Comparison of ENCODE assay signal across 8 cellular contexts in genomic region chr2:218671077-218671653, GRCh38. TPM values are rescaled to one million over a fixed set of nuclear protein-coding genes. Genes with fewer than 3 reads are reported as not detected.
DNase-seq lines count a peak whose midpoint lies in the region; ATAC-seq, FAIRE-seq and TF ChIP-seq lines count a peak whose summit lies in the region.

No MANE protein-coding gene starts in this region.

- no peaks in the 10 kb centered on the region for H3K9me3 Mint-ChIP-seq in HFFc6
- no peaks in the 10 kb centered on the region for H3K9me3 Mint-ChIP-seq in activated T-helper 2 cell treated with anti-CD3 and anti-CD28 coated beads, Interferon-gamma antibody, Interleukin-2, Interleukin-4, amounts not matched to agents 10 μg/mL and 5 μg/mL and 100 μg/mL, durations not matched to agents 14 hours and 24 hours and 36 hours

- H3K27ac Mint-ChIP-seq in HFFc6 = peak overlapping the region; percentile 97
- peak overlapping the region; percentile 86 for H3K27ac Mint-ChIP-seq in activated T-helper 2 cell treated with anti-CD3 and anti-CD28 coated beads, Interferon-gamma antibody, Interleukin-2, Interleukin-4, amounts not matched to agents 10 μg/mL and 5 μg/mL and 100 μg/mL, durations not matched to agents 14 hours and 24 hours and 36 hours

- intact Hi-C loops in activated T-helper 2 cell treated with anti-CD3 and anti-CD28 coated beads, Interferon-gamma antibody, Interleukin-2, Interleukin-4, amounts not matched to agents 10 μg/mL and 5 μg/mL and 100 μg/mL, durations not matched to agents 14 hours and 24 hours and 36 hours (cut with micrococcal nuclease) = loop anchor here (1.0 to 5.0 kb wide), 3 partner anchors 12 to 176 kb away; partner anchors contain the start of genes BCS1L, CNOT9, USP37 and ZNF142
- intact Hi-C loops in kidney (cut with DNase I) = no loop called here
- intact Hi-C loops in testis (cut with DNase I; ENCODE audit: low total_unique reads) = no loop called here

- no peaks in the 10 kb centered on the region; the same call in none of the 2 replicates for H3K27me3 Mint-ChIP-seq in HFFc6 (ENCODE audit: insufficient read depth)
- no peaks in the 10 kb centered on the region for H3K27me3 Mint-ChIP-seq in activated T-helper 2 cell treated with anti-CD3 and anti-CD28 coated beads, Interferon-gamma antibody, Interleukin-2, Interleukin-4, amounts not matched to agents 10 μg/mL and 5 μg/mL and 100 μg/mL, durations not matched to agents 14 hours and 24 hours and 36 hours (ENCODE audit: low read depth)

- peak overlapping the region; percentile 98 for H3K4me2 ChIP-seq in BLaER1

- TF ChIP-seq CTCF in HFFc6 (IDR thresholded peaks at IDR 0.05) (no peak), kidney (IDR thresholded peaks at IDR 0.05; ENCODE audit: borderline replicate concordance, extremely low read depth, insufficient read depth) (no peak), testis (IDR thresholded peaks at IDR 0.05) (no peak)

- H3K27me3 ChIP-seq in BLaER1 (no peaks in the 10 kb centered on the region), testis (no peaks in the 10 kb centered on the region)

- H4K20me1 ChIP-seq in BLaER1 = no peaks in the 10 kb centered on the region

- peaks cover 25% of the 10 kb centered on the region for H3K4me1 Mint-ChIP-seq in HFFc6 (ENCODE audit: low read depth)
- H3K4me1 Mint-ChIP-seq in activated T-helper 2 cell treated with anti-CD3 and anti-CD28 coated beads, Interferon-gamma antibody, Interleukin-2, Interleukin-4, amounts not matched to agents 10 μg/mL and 5 μg/mL and 100 μg/mL, durations not matched to agents 14 hours and 24 hours and 36 hours (ENCODE audit: low read depth) = peaks cover 21% of the 10 kb centered on the region

- H3K9ac ChIP-seq in BLaER1 (peak overlapping the region; percentile 82), kidney (ENCODE audit: low read length in 2 of 2) (peak overlapping the region; percentile 85 to 86)

- H3K27ac ChIP-seq in BLaER1 (peak overlapping the region; percentile 76), kidney (ENCODE audit: low read depth in 2 of 2, low read length in 2 of 2) (peak overlapping the region in 1 of 2 donors; percentile 69), testis (peak overlapping the region in 1 of 2 donors; percentile 75)

- H3K4me3 ChIP-seq in BLaER1 (peak overlapping the region; percentile 93), kidney (ENCODE audit: low read length in 2 of 2) (peak overlapping the region; percentile 89 to 94), testis (peak overlapping the region; percentile 73 to 91)

- H3K4me1 ChIP-seq in BLaER1 (peaks cover 18% of the 10 kb centered on the region), kidney (ENCODE audit: control insufficient read depth in 1 of 2, insufficient read depth in 1 of 2, low read depth in 1 of 2, low read length in 2 of 2) (peaks cover 0 to 10% of the 10 kb centered on the region in 2 donors), testis (no peaks in the 10 kb centered on the region)

- no peak for TF ChIP-seq POLR2A in testis (IDR thresholded peaks at IDR 0.05)

- FAIRE-seq in kidney (lab: Jason Lieb, UNC) = no peak

- WGBS in testis, 2 donors = 22 to 32% methylated on average over 12 of the region's 12 CpGs

- peak overlapping the region; percentile 99 for H3K4me3 Mint-ChIP-seq in HFFc6
- H3K4me3 Mint-ChIP-seq in activated T-helper 2 cell treated with anti-CD3 and anti-CD28 coated beads, Interferon-gamma antibody, Interleukin-2, Interleukin-4, amounts not matched to agents 10 μg/mL and 5 μg/mL and 100 μg/mL, durations not matched to agents 14 hours and 24 hours and 36 hours (ENCODE audit: low read depth) = peak overlapping the region; percentile 92

- H3K9me3 ChIP-seq in BLaER1 (no peaks in the 10 kb centered on the region), kidney (ENCODE audit: control insufficient read depth in 1 of 2, low read length in 2 of 2) (no peaks in the 10 kb centered on the region), testis (no peaks in the 10 kb centered on the region)

- no peak for ATAC-seq in HG02798 (IDR thresholded peaks at IDR 0.05; ENCODE audit: poor library complexity, unreplicated experiment)

- DNase-seq in HFFc6 (peak; percentile 17), kidney (no peak), testis (no peak), ureter (ENCODE audit: low spot score) (no peak)
- no peak for DNase-seq in activated T-helper 2 cell treated with anti-CD3 and anti-CD28 coated beads, Interferon-gamma antibody, Interleukin-2, Interleukin-4, amounts not matched to agents 10 μg/mL and 5 μg/mL and 100 μg/mL, durations not matched to agents 14 hours and 24 hours and 36 hours (ENCODE audit: low spot score)
- DNase-seq in effector CD4-positive, alpha-beta T cell = no peak

- H3K36me3 ChIP-seq in BLaER1 (peaks cover 31% of the 10 kb centered on the region), kidney (ENCODE audit: control insufficient read depth in 1 of 2, insufficient read depth in 2 of 2, low read length in 2 of 2) (peaks cover 8 to 18% of the 10 kb centered on the region in 2 donors), testis (ENCODE audit: low read depth, missing control alignments) (no peaks in the 10 kb centered on the region)

- peaks cover 8% of the 10 kb centered on the region for H3K36me3 Mint-ChIP-seq in HFFc6 (ENCODE audit: low read depth)
- H3K36me3 Mint-ChIP-seq in activated T-helper 2 cell treated with anti-CD3 and anti-CD28 coated beads, Interferon-gamma antibody, Interleukin-2, Interleukin-4, amounts not matched to agents 10 μg/mL and 5 μg/mL and 100 μg/mL, durations not matched to agents 14 hours and 24 hours and 36 hours (ENCODE audit: low read depth) = peaks cover 13% of the 10 kb centered on the region

RNA-seq across cellular contexts. Expression of gene RNF25, which starts 0.6 kb away (rescaled TPM):
- total RNA-seq in HFFc6 (2021; fragmentation: NEBNext Ultra II Directional; extraction: Animal tissue kit (Norgen Biotek cat#: 25700)) = 10 to 100 TPM; 32.7 to 47.9 (median 39.2) TPM
- total RNA-seq in activated T-helper 2 cell treated with anti-CD3 and anti-CD28 coated beads, Interferon-gamma antibody, Interleukin-2, Interleukin-4, amounts not matched to agents 10 μg/mL and 5 μg/mL and 100 μg/mL, durations not matched to agents 14 hours and 24 hours and 36 hours = 21.6 and 25.8 TPM in 2 replicates
- total RNA-seq in kidney (30.2 TPM), testis (10 to 100 TPM; 26.0 to 36.0 TPM), ureter (33.7 TPM)
- polyA plus RNA-seq in kidney (ENCODE audit: insufficient read depth, low read depth, low replicate concordance) (27.8 TPM), testis (ENCODE audit: insufficient read depth, low read depth, low replicate concordance) (57.8 TPM)

RNA-seq across cellular contexts. Expression of gene STK36, which starts 0.7 kb away (rescaled TPM):
- total RNA-seq in HFFc6 (2021; fragmentation: NEBNext Ultra II Directional; extraction: Animal tissue kit (Norgen Biotek cat#: 25700)) = 10 to 100 TPM; 20.0 to 31.0 (median 23.8) TPM
- 14.4 and 17.9 TPM in 2 replicates for total RNA-seq in activated T-helper 2 cell treated with anti-CD3 and anti-CD28 coated beads, Interferon-gamma antibody, Interleukin-2, Interleukin-4, amounts not matched to agents 10 μg/mL and 5 μg/mL and 100 μg/mL, durations not matched to agents 14 hours and 24 hours and 36 hours
- total RNA-seq in kidney (53.7 TPM), testis (100 to 1,000 TPM; 168 to 186 TPM), ureter (55.4 TPM)
- polyA plus RNA-seq in kidney (ENCODE audit: insufficient read depth, low read depth, low replicate concordance) (18.5 TPM), testis (ENCODE audit: insufficient read depth, low read depth, low replicate concordance) (153 TPM)

RNA-seq across cellular contexts. Expression of gene BCS1L, which starts 11.7 kb away (rescaled TPM):
- 10 to 100 TPM; 32.9 to 43.5 (median 35.8) TPM for total RNA-seq in HFFc6 (2021; fragmentation: NEBNext Ultra II Directional; extraction: Animal tissue kit (Norgen Biotek cat#: 25700))
- total RNA-seq in activated T-helper 2 cell treated with anti-CD3 and anti-CD28 coated beads, Interferon-gamma antibody, Interleukin-2, Interleukin-4, amounts not matched to agents 10 μg/mL and 5 μg/mL and 100 μg/mL, durations not matched to agents 14 hours and 24 hours and 36 hours = 77.3 and 83.1 TPM in 2 replicates
- total RNA-seq in kidney (43.3 TPM), testis (10 to 100 TPM; 37.0 to 39.4 TPM), ureter (48.2 TPM)
- polyA plus RNA-seq in kidney (ENCODE audit: insufficient read depth, low read depth, low replicate concordance) (40.7 TPM), testis (ENCODE audit: insufficient read depth, low read depth, low replicate concordance) (22.3 TPM)

RNA-seq across cellular contexts. Expression of gene ZNF142, which starts 11.7 kb away (rescaled TPM):
- total RNA-seq in HFFc6 (2021; fragmentation: NEBNext Ultra II Directional; extraction: Animal tissue kit (Norgen Biotek cat#: 25700)) = 10 to 100 TPM; 21.2 to 24.9 (median 23.5) TPM
- total RNA-seq in activated T-helper 2 cell treated with anti-CD3 and anti-CD28 coated beads, Interferon-gamma antibody, Interleukin-2, Interleukin-4, amounts not matched to agents 10 μg/mL and 5 μg/mL and 100 μg/mL, durations not matched to agents 14 hours and 24 hours and 36 hours = 48.7 and 51.0 TPM in 2 replicates
- total RNA-seq in kidney (33.6 TPM), testis (10 to 100 TPM; 32.7 to 39.3 TPM), ureter (35.4 TPM)
- polyA plus RNA-seq in kidney (ENCODE audit: insufficient read depth, low read depth, low replicate concordance) (3.7 TPM), testis (ENCODE audit: insufficient read depth, low read depth, low replicate concordance) (23.3 TPM)

RNA-seq across cellular contexts. Expression of gene TTLL4, which starts 39.5 kb away (rescaled TPM):
- total RNA-seq in HFFc6 (2021; fragmentation: NEBNext Ultra II Directional; extraction: Animal tissue kit (Norgen Biotek cat#: 25700)) = 10 to 100 TPM; 16.1 to 19.6 (median 17.0) TPM
- 55.7 and 64.7 TPM in 2 replicates for total RNA-seq in activated T-helper 2 cell treated with anti-CD3 and anti-CD28 coated beads, Interferon-gamma antibody, Interleukin-2, Interleukin-4, amounts not matched to agents 10 μg/mL and 5 μg/mL and 100 μg/mL, durations not matched to agents 14 hours and 24 hours and 36 hours
- total RNA-seq in kidney (30.7 TPM), testis (10 to 100 TPM; 86.0 to 96.9 TPM), ureter (39.1 TPM)
- polyA plus RNA-seq in kidney (ENCODE audit: insufficient read depth, low read depth, low replicate concordance) (7.6 TPM), testis (ENCODE audit: insufficient read depth, low read depth, low replicate concordance) (141 TPM)
